ENCODE assay signal across 1 cellular context in genomic region chr17:77306790-77307478, GRCh38.
TF ChIP-seq lines count a peak whose summit lies in the region.

No MANE protein-coding gene starts in this region.

TF ChIP-seq in HepG2, 621 proteins besides CTCF, POLR2A, EP300 and RAD21 (continued from another document and continues in another):
- TF ChIP-seq ZNF276 (CRISPR knock-in tag; IDR thresholded peaks at IDR 0.05; ENCODE audit: low read depth), result 0 out of 2 replicates have a peak, but pooled peaks have one; percentile 28
- TF ChIP-seq EEA1 (CRISPR knock-in tag; IDR thresholded peaks at IDR 0.05; ENCODE audit: borderline replicate concordance), result peak; percentile 43; the same call in 1 of the 2 replicates
- TF ChIP-seq HIVEP1 (CRISPR knock-in tag; IDR thresholded peaks at IDR 0.05), result peak; percentile 86
- peak; percentile 82 for TF ChIP-seq HOXD1 (CRISPR knock-in tag; IDR thresholded peaks at IDR 0.05)
- no peak for TF ChIP-seq ZNF660 (CRISPR knock-in tag; IDR thresholded peaks at IDR 0.05; ENCODE audit: borderline replicate concordance, low read depth)
- peak; percentile 70 for TF ChIP-seq ZNF788 (CRISPR knock-in tag; IDR thresholded peaks at IDR 0.05; ENCODE audit: borderline replicate concordance)
- peak; percentile 91 for TF ChIP-seq ZFX (CRISPR knock-in tag; IDR thresholded peaks at IDR 0.05; ENCODE audit: low read depth)
- TF ChIP-seq SCMH1 (CRISPR knock-in tag; IDR thresholded peaks at IDR 0.05; ENCODE audit: borderline replicate concordance), result no peak
- TF ChIP-seq E2F1 (CRISPR knock-in tag; IDR thresholded peaks at IDR 0.05), result peak; percentile 63; the same call in 1 of the 2 replicates
- no peak for TF ChIP-seq ZNF251 (CRISPR knock-in tag; IDR thresholded peaks at IDR 0.05)
- TF ChIP-seq CAMTA2 (CRISPR knock-in tag; IDR thresholded peaks at IDR 0.05; ENCODE audit: borderline replicate concordance), result no peak
- TF ChIP-seq ZNF891 (CRISPR knock-in tag; IDR thresholded peaks at IDR 0.05), result no peak; the same call in 1 of the 2 replicates
- TF ChIP-seq RBM39 (IDR thresholded peaks at IDR 0.05; ENCODE audit: low read depth, low read length, poor library complexity, severe bottlenecking), result peak; percentile 83
- TF ChIP-seq ZBTB10 (CRISPR knock-in tag; IDR thresholded peaks at IDR 0.05; ENCODE audit: borderline replicate concordance), result peak; percentile 95
- TF ChIP-seq ATAD3A (CRISPR knock-in tag; IDR thresholded peaks at IDR 0.05), result no peak
- TF ChIP-seq ZNF740 (CRISPR knock-in tag; IDR thresholded peaks at IDR 0.05), result peak; percentile 70
- peak; percentile 61; the same call in 1 of the 2 replicates for TF ChIP-seq ZNF567 (CRISPR knock-in tag; IDR thresholded peaks at IDR 0.05; ENCODE audit: borderline replicate concordance)
- peak; percentile 92 for TF ChIP-seq THAP7 (CRISPR knock-in tag; IDR thresholded peaks at IDR 0.05)
- TF ChIP-seq MTF1 (CRISPR knock-in tag; IDR thresholded peaks at IDR 0.05), result no peak
- peak; percentile 88; the same call in 1 of the 2 replicates for TF ChIP-seq KLF11 (CRISPR knock-in tag; IDR thresholded peaks at IDR 0.05)
- no peak for TF ChIP-seq PRDM4 (CRISPR knock-in tag; IDR thresholded peaks at IDR 0.05; ENCODE audit: borderline replicate concordance)
- TF ChIP-seq DR1 (CRISPR knock-in tag; IDR thresholded peaks at IDR 0.05), result peak; percentile 71
- peak; percentile 93; the same call in 1 of the 2 replicates for TF ChIP-seq ZBTB3 (CRISPR knock-in tag; IDR thresholded peaks at IDR 0.05; ENCODE audit: borderline replicate concordance, low read depth)
- no peak for TF ChIP-seq ZBTB39 (CRISPR knock-in tag; IDR thresholded peaks at IDR 0.05)
- no peak for TF ChIP-seq DNMT3B (CRISPR knock-in tag; conservative IDR thresholded peaks at IDR 0.05)
- TF ChIP-seq ZNF704 (CRISPR knock-in tag; IDR thresholded peaks at IDR 0.05; ENCODE audit: borderline replicate concordance), result peak; percentile 61; the same call in 1 of the 2 replicates
- no peak for TF ChIP-seq ZC3H13 (CRISPR knock-in tag; IDR thresholded peaks at IDR 0.05)
- peak; percentile 94 for TF ChIP-seq ERF (CRISPR knock-in tag; IDR thresholded peaks at IDR 0.05)
- TF ChIP-seq RFXANK (CRISPR knock-in tag; IDR thresholded peaks at IDR 0.05), result no peak
- peak; percentile 90 for TF ChIP-seq TARDBP (CRISPR knock-in tag; IDR thresholded peaks at IDR 0.05)
- no peak for TF ChIP-seq MATR3 (CRISPR knock-in tag; IDR thresholded peaks at IDR 0.05)
- peak; percentile 28 for TF ChIP-seq HNRNPLL (IDR thresholded peaks at IDR 0.05; ENCODE audit: low read depth, low read length, poor library complexity, severe bottlenecking)
- no peak for TF ChIP-seq AKNA (CRISPR knock-in tag; IDR thresholded peaks at IDR 0.05; ENCODE audit: borderline replicate concordance)
- TF ChIP-seq RXRB (CRISPR knock-in tag; IDR thresholded peaks at IDR 0.05; ENCODE audit: borderline replicate concordance), result peak; percentile 99
- peak; percentile 85 for TF ChIP-seq TFDP1 (CRISPR knock-in tag; IDR thresholded peaks at IDR 0.05; ENCODE audit: borderline replicate concordance)
- TF ChIP-seq SSRP1 (CRISPR knock-in tag; IDR thresholded peaks at IDR 0.05), result peak; percentile 84; the same call in 1 of the 2 replicates
